Comparison of ENCODE assay signal across 11 cellular contexts in genomic region chr11:71895961-71896360, GRCh38. TPM values are rescaled to one million over a fixed set of nuclear protein-coding genes. Genes with fewer than 3 reads are reported as not detected.
"Had no signal": no experiment of that assay in that cellular context is flagged by ENCODE, and none has a peak within 500 bp of the region (broad histone marks: within the 10 kb centered on the region; RNA-seq: fewer than 3 reads in every experiment).

No MANE protein-coding gene starts in this region.

- H3K4me1 Mint-ChIP-seq: IgD-negative memory B cell had no signal

- ATAC-seq: HCT116, HepG2 had no signal

- H3K27ac ChIP-seq: GM23248, HL-60 had no signal

- H3K36me3 ChIP-seq: HAP-1 had no signal

- H3K4me3 Mint-ChIP-seq: HFFc6, IgD-negative memory B cell had no signal

- H3K27ac Mint-ChIP-seq: HFFc6, IgD-negative memory B cell had no signal

- H3K4me3 ChIP-seq: GM23248, HAP-1 had no signal

- H3K9me3 ChIP-seq: HAP-1 had no signal

- DNase-seq: GM23248, GOT3, H7, HFFc6 had no signal

- H3K4me1 ChIP-seq: HAP-1 had no signal

- H3K27me3 Mint-ChIP-seq: IgD-negative memory B cell had no signal

RNA-seq across cellular contexts. Expression of gene DEFB131B, which starts 17.7 kb away (rescaled TPM):
- total RNA-seq: GM23248, H4, H7, HepG2, HFFc6, HT1080 had no signal
- polyA plus RNA-seq: GM23248, HepG2, IgD-negative memory B cell had no signal
